ENCODE assay signal across 23 cellular contexts in the genomic region with DNA sequence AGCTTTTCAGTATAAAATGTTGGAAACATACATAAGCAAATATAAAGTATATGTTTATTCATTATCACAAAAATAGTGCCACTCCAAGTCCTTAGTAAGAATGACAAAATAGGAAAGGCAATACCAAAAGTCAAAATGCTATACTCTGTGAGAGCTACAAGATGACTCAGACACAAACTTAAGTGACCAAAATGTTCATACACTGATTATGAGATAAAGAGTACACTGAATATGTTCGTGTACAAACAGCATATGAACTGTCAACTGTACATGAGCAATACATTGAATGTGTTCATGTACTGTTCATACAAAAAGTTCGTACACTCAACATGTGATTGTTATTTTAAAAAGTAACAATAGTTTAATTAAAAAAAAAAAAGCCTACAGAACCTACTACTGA.
"Had no signal": no experiment of that assay in that cellular context is flagged by ENCODE, and none has a peak within 500 bp of the region (broad histone marks: within the 10 kb centered on the region; RNA-seq: fewer than 3 reads in every experiment).

No MANE protein-coding gene starts in this region.

- H3K4me1 Mint-ChIP-seq: endodermal cell had no signal

- H3K79me2 ChIP-seq: hepatocyte had no signal

- ATAC-seq: left cardiac atrium; lower lobe of right lung; natural killer cell treated with Interleukin-12 subunit alpha and Interleukin-12 subunit beta and Interleukin-15 and Interleukin-18, amount 100 ng/mL, for 72 hours had no signal

- H3K4me3 ChIP-seq: hepatocyte, left ventricle myocardium inferior, lower lobe of right lung, neural progenitor cell, ovary, right atrium auricular region, stomach, uterus had no signal

- H3K9me3 ChIP-seq: left ventricle myocardium inferior, lower lobe of right lung, ovary, right atrium auricular region, stomach, uterus had no signal

- H3K27me3 Mint-ChIP-seq: memory B cell; natural killer cell treated with Interleukin-12 subunit alpha and Interleukin-12 subunit beta and Interleukin-15 and Interleukin-18, amount 100 ng/mL, for 72 hours; type B pancreatic cell had no signal

- H2AFZ ChIP-seq: hepatocyte, neural progenitor cell had no signal

- FAIRE-seq: small intestine had no signal

- H3K4me1 ChIP-seq: left ventricle myocardium inferior, lower lobe of right lung, right atrium auricular region, stomach, uterus had no signal

- H3K4me3 Mint-ChIP-seq: endodermal cell; memory B cell; natural killer cell treated with Interleukin-12 subunit alpha and Interleukin-12 subunit beta and Interleukin-15 and Interleukin-18, amount 100 ng/mL, for 72 hours; neural progenitor cell; type B pancreatic cell had no signal

- H3K27ac Mint-ChIP-seq: memory B cell; natural killer cell treated with Interleukin-12 subunit alpha and Interleukin-12 subunit beta and Interleukin-15 and Interleukin-18, amount 100 ng/mL, for 72 hours; neural progenitor cell; type B pancreatic cell had no signal

- H3K4me2 ChIP-seq: hepatocyte, neural progenitor cell had no signal

- H3K9me3 Mint-ChIP-seq: natural killer cell treated with Interleukin-12 subunit alpha and Interleukin-12 subunit beta and Interleukin-15 and Interleukin-18, amount 100 ng/mL, for 72 hours had no signal

- H3K27me3 ChIP-seq: hepatocyte, neural progenitor cell, ovary, right atrium auricular region, stomach, uterus had no signal

- H3K27ac ChIP-seq: hepatocyte, left ventricle myocardium inferior, lower lobe of right lung, neural progenitor cell, ovary, right atrium auricular region, stomach, uterus had no signal

- H3K9ac ChIP-seq: neural progenitor cell had no signal

- H3K36me3 ChIP-seq: ovary, uterus had no signal

- DNase-seq: dermis blood vessel endothelial cell; endodermal cell; foreskin melanocyte; head of caudate nucleus; kidney; left cardiac atrium; left ventricle myocardium inferior; lower lobe of right lung; midbrain; nucleus accumbens; ovary; small intestine; stimulated activated CD4-positive, alpha-beta T cell treated with anti-CD3 and anti-CD28 coated beads, Interleukin-12 subunit alpha, Interleukin-12 subunit beta, amount 100 ng/mL, for 4 hours; stimulated activated naive CD4-positive, alpha-beta T cell; stomach; substantia nigra; uterus had no signal
